Comparison of ENCODE assay signal across 9 cellular contexts in the genomic region with DNA sequence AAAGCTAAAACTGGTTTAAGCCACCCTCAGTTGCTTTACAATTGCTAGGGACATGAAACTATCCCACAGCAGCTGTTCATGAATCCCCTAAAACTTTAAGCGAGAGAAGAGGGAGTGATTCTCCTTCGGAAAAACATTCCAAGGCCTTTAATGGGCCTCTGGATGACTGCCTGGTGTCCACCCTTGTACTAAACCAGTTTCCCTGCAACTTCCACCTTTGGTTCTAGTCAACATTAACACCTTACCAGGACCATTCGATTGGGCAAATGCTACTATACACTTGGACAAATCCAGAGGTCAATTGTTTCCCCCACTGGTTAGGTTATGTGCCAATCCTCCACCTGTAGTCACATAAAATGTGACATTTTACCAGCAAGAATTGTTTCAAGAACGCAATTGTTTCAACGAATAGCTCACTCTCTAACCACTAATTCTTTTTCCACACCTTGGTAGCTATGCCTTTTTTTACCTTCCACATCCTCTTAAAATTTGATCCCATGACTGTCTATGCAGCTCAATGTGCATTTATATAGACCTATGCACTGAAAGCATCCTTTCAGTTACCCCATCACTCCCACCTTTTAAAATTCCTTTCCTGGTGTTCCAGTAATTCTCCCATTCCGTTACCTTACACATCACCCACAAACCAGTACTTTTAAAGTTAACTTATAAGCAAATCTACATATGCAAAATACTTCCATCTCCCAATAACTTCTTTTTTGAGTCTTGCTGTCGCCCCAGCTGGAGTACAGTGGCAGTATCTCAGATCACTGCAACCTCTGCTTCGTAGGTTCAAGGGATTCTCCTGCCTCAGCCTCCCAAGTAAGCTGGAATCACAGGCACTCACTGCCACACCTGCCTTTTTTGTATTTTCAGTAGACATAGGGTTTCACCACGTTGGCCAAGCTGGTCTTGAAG. TPM values are rescaled to one million over a fixed set of nuclear protein-coding genes. Genes with fewer than 3 reads are reported as not detected.
DNase-seq lines count a peak whose midpoint lies in the region; ATAC-seq, FAIRE-seq and TF ChIP-seq lines count a peak whose summit lies in the region.
"Had no signal": no experiment of that assay in that cellular context is flagged by ENCODE, and none has a peak within 500 bp of the region (broad histone marks: within the 10 kb centered on the region; RNA-seq: fewer than 3 reads in every experiment).

No MANE protein-coding gene starts in this region.

- H3K4me2 ChIP-seq in K562 (ENCODE audit: insufficient read depth, low read length), result peak overlapping the region; percentile 35; the same call in 1 of the 2 replicates

- peak overlapping the region; percentile 47 for H3K27ac Mint-ChIP-seq in activated naive CD4-positive, alpha-beta T cell treated with anti-CD3 and anti-CD28 coated beads, Interleukin-2, amount 50 U/mL, for 24 hours

- peak overlapping the region; percentile 79 for H3K4me3 Mint-ChIP-seq in activated naive CD4-positive, alpha-beta T cell treated with anti-CD3 and anti-CD28 coated beads, Interleukin-2, amount 50 U/mL, for 24 hours

- H3K4me3 ChIP-seq in K562 (no peak overlapping the region), upper lobe of right lung (peak overlapping the region; percentile 32)

- H3K79me2 ChIP-seq in K562 (ENCODE audit: control insufficient read depth, insufficient read depth, low read length), result peaks cover 50% of the 10 kb centered on the region

- peaks cover 28% of the 10 kb centered on the region for H3K36me3 Mint-ChIP-seq in activated naive CD4-positive, alpha-beta T cell treated with anti-CD3 and anti-CD28 coated beads, Interleukin-2, amount 50 U/mL, for 24 hours

- in situ Hi-C loops in K562 (cut with MboI), result no loop called here

- H3K27ac ChIP-seq in K562 (ENCODE audit: extremely low read depth, low read depth, low read length) (peak overlapping the region; percentile 12; the same call in 1 of the 3 replicates), upper lobe of right lung (no peak overlapping the region)

- TF ChIP-seq CTCF in K562 (IDR thresholded peaks at IDR 0.05 in 2 of 3, conservative IDR thresholded peaks at IDR 0.05 in 1 of 3; ENCODE audit: insufficient read depth in 2 of 3, low read depth in 1 of 3, low read length in 3 of 3), result no peak
- TF ChIP-seq CTCF in upper lobe of right lung (IDR thresholded peaks at IDR 0.05), result no peak

- H3K36me3 ChIP-seq in K562 (ENCODE audit: control insufficient read depth, insufficient read depth, low read length) (peaks cover 34% of the 10 kb centered on the region), upper lobe of right lung (peaks cover 32% of the 10 kb centered on the region)

- no peak overlapping the region for H2AFZ ChIP-seq in K562 (ENCODE audit: low read depth, low read length)

- ATAC-seq in K562 (peak; percentile 26), upper lobe of right lung (no peak), GM18502 (IDR thresholded peaks at IDR 0.05; ENCODE audit: poor library complexity, unreplicated experiment) (no peak)

- FAIRE-seq in K562 (lab: Jason Lieb, UNC), result no peak

- DNase-seq in activated naive CD4-positive, alpha-beta T cell (lab: John Stamatoyannopoulos, UW), result no peak
- DNase-seq in K562 (ENCODE audit: extremely low read depth in 1 of 4, low spot score in 3 of 4), result peak in 1 of 4 experiments; percentile 29
- peak; percentile 78 for DNase-seq in medulla oblongata (ENCODE audit: extremely low spot score)
- DNase-seq in upper lobe of right lung, result no peak
- no peak for DNase-seq in NCI-H187 treated with DMSO at 0.1 percent for 48 hours (lab: John Stamatoyannopoulos, UW)
- DNase-seq in DMS79 (lab: John Stamatoyannopoulos, UW), result no peak
- DNase-seq: NCI-H1436 treated with DMSO at 0.1 percent for 48 hours had no signal

- no TSS peak for BruUV-seq in K562 (replicated peaks; lab: Mats Ljungman, UMichigan)

- peak; percentile 94 for TF ChIP-seq POLR2A in K562 (conservative IDR thresholded peaks at IDR 0.05)

- H4K20me1 ChIP-seq in K562 (replicated peaks; ENCODE audit: control insufficient read depth, insufficient read depth, low read length), result peaks cover 37% of the 10 kb centered on the region

- TF ChIP-seq EP300 in K562 (IDR thresholded peaks at IDR 0.05; ENCODE audit: low read length), result no peak

- no peak for TF ChIP-seq RAD21 in K562 (CRISPR knock-in tag; conservative IDR thresholded peaks at IDR 0.05 in 1 of 2, IDR thresholded peaks at IDR 0.05 in 1 of 2)

- H3K9me3 Mint-ChIP-seq in activated naive CD4-positive, alpha-beta T cell treated with anti-CD3 and anti-CD28 coated beads, Interleukin-2, amount 50 U/mL, for 24 hours, result no peaks in the 10 kb centered on the region

- CTCF ChIA-PET in K562 (lab: Yijun Ruan, JAX; ENCODE audit: low intra/inter-chr PET ratio), result no interaction called here

- no peaks in the 10 kb centered on the region for H3K9me3 ChIP-seq in K562 (replicated peaks; ENCODE audit: control insufficient read depth, insufficient read depth, low read depth, low read length)
- H3K9me3 ChIP-seq in upper lobe of right lung, result no peaks in the 10 kb centered on the region

- H3K4me1 ChIP-seq in K562 (replicated peaks in 1 of 2; ENCODE audit: control insufficient read depth in 2 of 2, insufficient read depth in 2 of 2, low read length in 2 of 2), result peaks cover 7 to 26% of the 10 kb centered on the region in 2 experiments; a peak in 4 of 5 replicates
- peaks cover 29% of the 10 kb centered on the region for H3K4me1 ChIP-seq in upper lobe of right lung

- no peak overlapping the region for H3K9ac ChIP-seq in K562 (ENCODE audit: insufficient read depth in 1 of 2, low read depth in 2 of 2, low read length in 2 of 2)

- H3K4me1 Mint-ChIP-seq in activated naive CD4-positive, alpha-beta T cell treated with anti-CD3 and anti-CD28 coated beads, Interleukin-2, amount 50 U/mL, for 24 hours, result peaks cover 47% of the 10 kb centered on the region

- H3K9me1 ChIP-seq in K562 (ENCODE audit: control insufficient read depth, insufficient read depth, low read length), result peaks cover 7% of the 10 kb centered on the region

- WGBS in K562 (ENCODE audit: insufficient coverage, low coverage, missing lambda C conversion rate), result 58% methylated on average over 9 of the region's 9 CpGs

- no peaks in the 10 kb centered on the region for H3K27me3 Mint-ChIP-seq in activated naive CD4-positive, alpha-beta T cell treated with anti-CD3 and anti-CD28 coated beads, Interleukin-2, amount 50 U/mL, for 24 hours

- H3K27me3 ChIP-seq in K562 (ENCODE audit: control insufficient read depth in 2 of 2, insufficient read depth in 2 of 2, low read length in 2 of 2), result no peaks in the 10 kb centered on the region
- no peaks in the 10 kb centered on the region for H3K27me3 ChIP-seq in upper lobe of right lung

- intact Hi-C loops in K562 (cut with micrococcal nuclease) (no loop called here), upper lobe of right lung (cut with DNase I) (no loop called here)

- POLR2A ChIA-PET in K562 (lab: Yijun Ruan, JAX), result interaction anchor here (0.5 to 8.2 kb wide), 35 partner anchors 10 to 1880 kb away, joined by 3 to 127 read pairs (median 4); no protein-coding TSS in a partner anchor

TF ChIP-seq in K562, 482 proteins besides CTCF, POLR2A, EP300 and RAD21 (continues in another document):
- TF ChIP-seq JUND (IDR thresholded peaks at IDR 0.05; ENCODE audit: borderline replicate concordance, low read depth, low read length) (no peak), JUND (tag; IDR thresholded peaks at IDR 0.05; ENCODE audit: borderline replicate concordance, low read depth, low read length) (no peak), LCOR (CRISPR knock-in tag; IDR thresholded peaks at IDR 0.05) (peak; percentile 59; the same call in 1 of the 2 replicates), ATF1 (CRISPR knock-in tag; IDR thresholded peaks at IDR 0.05) (no peak), ATF1 (tag; IDR thresholded peaks at IDR 0.05) (no peak), ZNF436 (CRISPR knock-in tag; IDR thresholded peaks at IDR 0.05) (peak; percentile 44)

RNA-seq across cellular contexts. Expression of a gene that starts 3.6 kb away (rescaled TPM):
- total RNA-seq in K562 (2011; cell fraction: chromatin; rRNA removed; ENCODE audit: low replicate concordance), result 193 and 317 TPM in 2 replicates
- total RNA-seq in K562 (2011; cell fraction: nucleolus; rRNA removed), result 188 and 214 TPM in 2 replicates
- 283 and 301 TPM in 2 replicates for total RNA-seq in K562 (2011; cell fraction: nucleoplasm; rRNA removed)
- total RNA-seq in K562 (2014; rRNA removed) (717 and 744 TPM in 2 replicates), K562 (2014; rRNA removed; fragmentation: Illumina TruSeq; extraction: Trizol) (771 and 813 TPM in 2 replicates), K562 (2015; rRNA removed; fragmentation: Illumina TruSeq; extraction: Trizol) (795 and 812 TPM in 2 replicates), K562 (2021) (697 and 765 TPM in 2 replicates), upper lobe of right lung (1,107 TPM)
- polyA plus RNA-seq in K562 (2011; rRNA removed) (1,118 and 1,197 TPM in 2 replicates), K562 (2014; fragmentation: Illumina TruSeq; extraction: Trizol) (825 and 860 TPM in 2 replicates), K562 (2014; fragmentation: Nextera tagmentation; extraction: Ambion mirVana) (1,000 to 10,000 TPM in 1 of 2 experiments, 100 to 1,000 TPM in 1; 927 to 1,153 TPM), K562 (2014; rRNA removed) (533 and 624 TPM in 2 replicates)
- 514 and 899 TPM in 2 replicates for polyA plus RNA-seq in K562 (2011; cell fraction: cytosol; rRNA removed)
- polyA plus RNA-seq in K562 (2011; cell fraction: nucleus; rRNA removed), result 518 and 627 TPM in 2 replicates
- polyA plus RNA-seq in K562 (2012), result 1,269 and 1,358 TPM in 2 replicates
- 765 and 975 TPM in 2 replicates for polyA minus RNA-seq in K562 (2011; rRNA and poly(A)+ RNA removed)
- 543 and 602 TPM in 2 replicates for polyA minus RNA-seq in K562 (2011; cell fraction: cytosol; rRNA and poly(A)+ RNA removed)
- polyA minus RNA-seq in K562 (2011; cell fraction: nucleus; rRNA and poly(A)+ RNA removed), result 77.0 and 177 TPM in 2 replicates

RNA-seq across cellular contexts. Expression of a gene that starts 47.2 kb away (rescaled TPM):
- total RNA-seq in K562 (2011; cell fraction: chromatin; rRNA removed; ENCODE audit: low replicate concordance), result 238 and 543 TPM in 2 replicates
- 351 and 425 TPM in 2 replicates for total RNA-seq in K562 (2011; cell fraction: nucleolus; rRNA removed)
- 354 and 357 TPM in 2 replicates for total RNA-seq in K562 (2011; cell fraction: nucleoplasm; rRNA removed)
- total RNA-seq in K562 (2014; rRNA removed) (52.8 and 83.0 TPM in 2 replicates), K562 (2014; rRNA removed; fragmentation: Illumina TruSeq; extraction: Trizol) (30.9 and 38.4 TPM in 2 replicates), K562 (2015; rRNA removed; fragmentation: Illumina TruSeq; extraction: Trizol) (36.0 and 38.7 TPM in 2 replicates), K562 (2021) (148 and 157 TPM in 2 replicates), upper lobe of right lung (35.3 TPM)
- polyA plus RNA-seq in K562 (2011; rRNA removed) (81.9 and 168 TPM in 2 replicates), K562 (2014; fragmentation: Illumina TruSeq; extraction: Trizol) (143 and 152 TPM in 2 replicates), K562 (2014; fragmentation: Nextera tagmentation; extraction: Ambion mirVana) (1 to 10 TPM in 1 of 2 experiments, under 1 TPM in 1; 0.56 to 4.7 TPM), K562 (2014; rRNA removed) (79.2 and 92.6 TPM in 2 replicates)
- 161 and 163 TPM in 2 replicates for polyA plus RNA-seq in K562 (2011; cell fraction: cytosol; rRNA removed)
- polyA plus RNA-seq in K562 (2011; cell fraction: nucleus; rRNA removed), result 435 and 491 TPM in 2 replicates
- polyA plus RNA-seq in K562 (2012), result 87.6 and 124 TPM in 2 replicates
- 83.0 and 106 TPM in 2 replicates for polyA minus RNA-seq in K562 (2011; rRNA and poly(A)+ RNA removed)
- 90.2 and 100 TPM in 2 replicates for polyA minus RNA-seq in K562 (2011; cell fraction: cytosol; rRNA and poly(A)+ RNA removed)
- 82.3 and 143 TPM in 2 replicates for polyA minus RNA-seq in K562 (2011; cell fraction: nucleus; rRNA and poly(A)+ RNA removed)
